ENCODE assay signal across 21 cellular contexts in the genomic region with DNA sequence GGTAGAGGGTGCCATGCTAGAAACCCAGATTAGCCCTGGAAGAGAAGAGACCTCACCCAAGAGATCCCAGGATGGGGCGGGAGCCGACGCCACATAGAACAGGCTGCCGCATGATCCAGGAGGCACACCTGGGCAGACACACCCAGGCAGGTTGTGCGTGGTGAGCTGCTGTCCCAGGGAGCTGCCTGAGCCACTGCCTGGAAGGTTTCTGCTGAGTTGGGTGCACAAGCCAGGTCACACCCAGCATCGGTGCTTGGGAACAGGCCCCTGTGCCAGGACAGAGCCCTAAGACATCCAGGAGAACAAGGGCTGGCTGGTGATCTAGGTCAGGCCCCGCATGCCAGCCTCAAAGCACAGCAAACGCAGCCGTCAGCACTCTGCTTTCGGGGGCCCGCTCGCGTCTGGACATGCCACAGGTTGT.
"Had no signal": no experiment of that assay in that cellular context is flagged by ENCODE, and none has a peak within 500 bp of the region (broad histone marks: within the 10 kb centered on the region; RNA-seq: fewer than 3 reads in every experiment).

No MANE protein-coding gene starts in this region.

- H3K4me3 ChIP-seq: adrenal gland, ascending aorta, heart right ventricle, left lung, tibial artery had no signal

- H3K36me3 ChIP-seq: brain microvascular endothelial cell had no signal

- H3K36me3 Mint-ChIP-seq: activated naive CD8-positive, alpha-beta T cell; natural killer cell had no signal

- H3K9me3 Mint-ChIP-seq: activated CD4-positive, alpha-beta T cell treated with anti-CD3 and anti-CD28 coated beads, Interleukin-2, amount 10 ng/mL, durations not matched to agents 24 days and 14 days; activated T-cell treated with anti-CD3 and anti-CD28 coated beads, Interleukin-2, amount 50 U/mL, for 24 hours; activated T-helper 2 cell treated with anti-CD3 and anti-CD28 coated beads, Interferon-gamma antibody, Interleukin-2, Interleukin-4, amounts not matched to agents 10 μg/mL and 5 μg/mL and 100 μg/mL, durations not matched to agents 14 hours and 24 hours and 36 hours; mesothelial cell of epicardium; natural killer cell had no signal

- H3K4me3 Mint-ChIP-seq: activated CD4-positive, alpha-beta T cell treated with anti-CD3 and anti-CD28 coated beads, Interleukin-2, amount 10 ng/mL, durations not matched to agents 24 days and 14 days; activated naive CD8-positive, alpha-beta T cell; activated T-cell treated with anti-CD3 and anti-CD28 coated beads, Interleukin-2, amount 50 U/mL, for 24 hours; mesothelial cell of epicardium; natural killer cell had no signal

- H3K27me3 Mint-ChIP-seq: activated naive CD8-positive, alpha-beta T cell; activated T-cell treated with anti-CD3 and anti-CD28 coated beads, Interleukin-2, amount 50 U/mL, for 24 hours; progenitor cell of endocrine pancreas had no signal

- H3K27me3 ChIP-seq: adrenal gland, ascending aorta, brain microvascular endothelial cell, heart right ventricle, left lung, tibial artery had no signal

- H3K4me1 ChIP-seq: ascending aorta had no signal

- H3K9me3 ChIP-seq: adrenal gland, ascending aorta, heart right ventricle, left lung, tibial artery had no signal

- H3K27ac Mint-ChIP-seq: activated CD4-positive, alpha-beta T cell treated with anti-CD3 and anti-CD28 coated beads, Interleukin-2, amount 10 ng/mL, durations not matched to agents 24 days and 14 days; activated naive CD8-positive, alpha-beta T cell; activated T-cell treated with anti-CD3 and anti-CD28 coated beads, Interleukin-2, amount 50 U/mL, for 24 hours; activated T-helper 2 cell treated with anti-CD3 and anti-CD28 coated beads, Interferon-gamma antibody, Interleukin-2, Interleukin-4, amounts not matched to agents 10 μg/mL and 5 μg/mL and 100 μg/mL, durations not matched to agents 14 hours and 24 hours and 36 hours; mesothelial cell of epicardium; natural killer cell; progenitor cell of endocrine pancreas had no signal

- DNase-seq: activated CD4-positive, alpha-beta T cell treated with anti-CD3 and anti-CD28 coated beads, Interleukin-2, amount 10 ng/mL, durations not matched to agents 24 days and 14 days; activated naive CD4-positive, alpha-beta T cell; activated T-cell treated with anti-CD3 and anti-CD28 coated beads, Interleukin-2, amount 50 U/mL, for 24 hours; adrenal gland; brain microvascular endothelial cell; central memory CD4-positive, alpha-beta T cell; dermis blood vessel endothelial cell; effector memory CD4-positive, alpha-beta T cell; heart right ventricle; left lung; natural killer cell; retina; stimulated activated CD4-positive, alpha-beta T cell treated with anti-CD3 and anti-CD28 coated beads, Interleukin-4, amount 100 ng/mL, for 4 hours; stimulated activated naive CD8-positive, alpha-beta T cell treated with anti-CD3 and anti-CD28 coated beads, Interleukin-15, Interleukin-2, amounts not matched to agents 100 U/mL and 50 U/mL, for 24 hours; T-helper 2 cell; tibial artery had no signal

- H3K27ac ChIP-seq: adrenal gland, ascending aorta, brain microvascular endothelial cell, heart right ventricle, left lung, tibial artery had no signal
